8 cellular contexts compared by ENCODE assay signal in the genomic region with DNA sequence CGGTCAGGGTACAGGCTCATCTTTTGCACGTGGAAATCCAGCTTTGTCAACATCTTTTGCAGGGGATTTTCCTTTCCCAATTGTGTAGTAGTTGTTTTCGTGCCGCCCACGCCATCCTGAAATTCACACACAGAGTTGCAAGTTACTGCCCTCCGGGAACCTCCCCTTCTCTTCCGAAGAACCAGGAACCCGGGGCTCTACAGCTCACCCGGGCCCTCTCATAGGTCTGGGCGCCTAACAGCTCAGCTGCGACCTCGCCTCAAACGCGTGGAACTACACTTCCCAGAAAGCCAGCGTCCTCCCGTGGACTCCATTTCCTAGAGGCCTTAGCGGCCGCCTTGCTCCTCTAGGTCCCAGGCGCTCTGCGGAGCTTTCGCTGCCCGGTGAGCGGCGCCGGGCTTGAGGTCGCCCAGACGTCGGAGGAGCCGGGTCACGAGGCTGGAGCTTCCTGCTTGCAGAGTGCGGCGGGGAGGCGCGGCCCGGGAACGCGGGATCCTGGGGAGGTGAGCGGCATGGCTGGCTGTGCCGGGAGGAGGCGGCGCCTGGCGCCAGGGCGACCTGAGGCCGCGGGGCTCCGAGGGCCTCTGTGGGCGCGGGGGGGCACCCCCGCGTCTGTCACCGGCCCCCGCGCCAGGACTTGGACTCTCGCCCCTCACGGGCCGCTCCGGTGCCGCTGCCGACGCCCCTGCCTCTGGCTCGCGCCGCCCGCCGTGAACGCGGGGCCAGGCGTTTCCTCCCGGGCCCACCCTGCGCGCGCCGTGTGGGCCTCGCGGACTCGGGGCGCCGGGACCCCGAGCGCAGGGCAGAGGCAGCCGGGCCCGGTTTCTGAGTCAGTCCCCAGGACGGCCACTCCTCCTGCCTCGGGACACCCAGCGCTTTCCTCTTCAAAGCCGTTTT. TPM values are rescaled to one million over a fixed set of nuclear protein-coding genes. Genes with fewer than 3 reads are reported as not detected.
DNase-seq lines count a peak whose midpoint lies in the region; ATAC-seq and TF ChIP-seq lines count a peak whose summit lies in the region.

A gene (plus strand): TSS at position 329 of the 897 bp plus-strand sequence. CDS start 1,095 bp downstream, outside the sequence.

- intact Hi-C loops in activated naive CD4-positive, alpha-beta T cell treated with anti-CD3 and anti-CD28 coated beads for 36 hours (cut with micrococcal nuclease): loop anchor here (1.0 to 2.0 kb wide), 7 partner anchors 35 to 763 kb away; a partner anchor contains a TSS

- TF ChIP-seq EP300 in gastroesophageal sphincter (IDR thresholded peaks at IDR 0.05): no peak

- WGBS in gastroesophageal sphincter (ENCODE audit: low coverage in 1 of 2), 2 donors: 5 to 43% methylated on average over 1 to 10 of the region's 86 CpGs

- H3K27ac ChIP-seq in MM.1S (ENCODE audit: low read length) (no peak within 1 kb of the TSS), gastroesophageal sphincter (peak within 1 kb of the TSS; percentile 58 to 91 (median 89)), neutrophil (no peak within 1 kb of the TSS)

- peaks cover 21% of the 10 kb centered on the region for H3K4me1 Mint-ChIP-seq in activated naive CD4-positive, alpha-beta T cell treated with anti-CD3 and anti-CD28 coated beads for 36 hours (ENCODE audit: low read depth)

- no peaks in the 10 kb centered on the region for H3K36me3 ChIP-seq in MM.1S (replicated peaks; ENCODE audit: insufficient read depth, low read length)
- peaks cover 0 to 18% of the 10 kb centered on the region in 2 donors for H3K36me3 ChIP-seq in gastroesophageal sphincter
- H3K36me3 ChIP-seq in neutrophil: peaks cover 8% of the 10 kb centered on the region

- DNase-seq in GDM1 (lab: John Stamatoyannopoulos, UW): peak; percentile 92
- peak; percentile 88 for DNase-seq in HCEC 1CT
- peak; percentile 23 for DNase-seq in MM.1S
- DNase-seq in SK-MEL-5 (ENCODE audit: low read depth, low spot score): peak; percentile 88
- peak; percentile 91 for DNase-seq in activated naive CD4-positive, alpha-beta T cell treated with anti-CD3 and anti-CD28 coated beads for 36 hours

- CTCF ChIA-PET in activated naive CD4-positive, alpha-beta T cell treated with anti-CD3 and anti-CD28 coated beads for 36 hours (lab: Charles Lee): interaction anchor here (0.7 to 1.3 kb wide), 4 partner anchors 10 to 128 kb away, joined by 3 to 4 read pairs (median 3); no protein-coding TSS in a partner anchor

- H3K9ac ChIP-seq in MM.1S (ENCODE audit: low read length): no peak within 1 kb of the TSS

- peak within 1 kb of the TSS; percentile 89 for H3K4me3 Mint-ChIP-seq in activated naive CD4-positive, alpha-beta T cell treated with anti-CD3 and anti-CD28 coated beads for 36 hours

- H3K36me3 Mint-ChIP-seq in activated naive CD4-positive, alpha-beta T cell treated with anti-CD3 and anti-CD28 coated beads for 36 hours (ENCODE audit: low read depth): peaks cover 21% of the 10 kb centered on the region

- no peaks in the 10 kb centered on the region for H3K27me3 Mint-ChIP-seq in activated naive CD4-positive, alpha-beta T cell treated with anti-CD3 and anti-CD28 coated beads for 36 hours (ENCODE audit: low read depth)

- H4K20me1 ChIP-seq in MM.1S (ENCODE audit: insufficient read depth, low read length): no peaks in the 10 kb centered on the region

- no peaks in the 10 kb centered on the region for H3K9me2 ChIP-seq in MM.1S (replicated peaks; ENCODE audit: insufficient read depth, low read length)

- in situ Hi-C loops in SK-MEL-5 (cut with HindIII; ENCODE audit: low pct_unique_long_range_greater_than_20kb, low sequenced_read_pairs): no loop called here

- no peaks in the 10 kb centered on the region for H3K9me3 Mint-ChIP-seq in activated naive CD4-positive, alpha-beta T cell treated with anti-CD3 and anti-CD28 coated beads for 36 hours

- H3K4me1 ChIP-seq in MM.1S (ENCODE audit: low read length) (no peaks in the 10 kb centered on the region), gastroesophageal sphincter (peaks cover 4 to 35% (median 5%) of the 10 kb centered on the region in 3 donors), neutrophil (ENCODE audit: control insufficient read depth in 1 of 2, insufficient read depth in 1 of 2, low read depth in 1 of 2, low read length in 1 of 2) (peaks cover 4 to 6% of the 10 kb centered on the region in 2 experiments)

- H3K9me3 ChIP-seq in MM.1S (replicated peaks; ENCODE audit: insufficient read depth, low read length): no peaks in the 10 kb centered on the region
- no peaks in the 10 kb centered on the region for H3K9me3 ChIP-seq in gastroesophageal sphincter
- no peaks in the 10 kb centered on the region for H3K9me3 ChIP-seq in neutrophil

- no peaks in the 10 kb centered on the region for H3F3A ChIP-seq in MM.1S (ENCODE audit: insufficient read depth, low read length)

- ATAC-seq in gastroesophageal sphincter: peak; percentile 97

- TF ChIP-seq POLR2A in gastroesophageal sphincter (IDR thresholded peaks at IDR 0.05): peak; percentile 45 to 47

- peak within 1 kb of the TSS; percentile 30; the same call in 1 of the 2 replicates for H3K4me3 ChIP-seq in MM.1S (ENCODE audit: low read length)
- peak within 1 kb of the TSS; percentile 63 to 97 for H3K4me3 ChIP-seq in gastroesophageal sphincter
- H3K4me3 ChIP-seq in neutrophil (ENCODE audit: low read depth in 1 of 2, low read length in 1 of 2): peak within 1 kb of the TSS; percentile 60 to 61

- H3K27me3 ChIP-seq in MM.1S (replicated peaks; ENCODE audit: insufficient read depth, low read length) (no peaks in the 10 kb centered on the region), gastroesophageal sphincter (no peaks in the 10 kb centered on the region), neutrophil (peaks cover 14% of the 10 kb centered on the region)

- H3K79me2 ChIP-seq in MM.1S (ENCODE audit: low read length): no peaks in the 10 kb centered on the region

- H3K4me2 ChIP-seq in MM.1S (ENCODE audit: low read depth, low read length): peak within 1 kb of the TSS; percentile 37; the same call in 1 of the 2 replicates

- H2AFZ ChIP-seq in MM.1S (ENCODE audit: low read length): 0 out of 2 replicates have a peak within 1 kb of the TSS, but pooled peaks have one; percentile 14

- peak within 1 kb of the TSS; percentile 66 for H3K27ac Mint-ChIP-seq in activated naive CD4-positive, alpha-beta T cell treated with anti-CD3 and anti-CD28 coated beads for 36 hours

- no peak for TF ChIP-seq CTCF in MM.1S (IDR thresholded peaks at IDR 0.05; ENCODE audit: low read length)
- TF ChIP-seq CTCF in gastroesophageal sphincter (IDR thresholded peaks at IDR 0.05): peak in 1 of 4 experiments; percentile 38
- no peak for TF ChIP-seq CTCF in neutrophil (IDR thresholded peaks at IDR 0.05)
- TF ChIP-seq CTCF in subcutaneous adipose tissue (IDR thresholded peaks at IDR 0.05; ENCODE audit: low read depth): no peak

RNA-seq across cellular contexts. Expression of the gene that starts here (rescaled TPM):
- 5.9 and 6.7 TPM in 2 replicates for total RNA-seq in SK-MEL-5 (2014; rRNA removed; shearing (Covaris generic))
- 3.1 and 4.1 TPM in 2 replicates for polyA plus RNA-seq in SK-MEL-5 (2015; cell fraction: cytosol; rRNA removed)
- polyA plus RNA-seq in SK-MEL-5 (2015; cell fraction: nucleus; rRNA removed): 55.1 and 57.3 TPM in 2 replicates
- 1 to 10 TPM; 8.6 to 8.9 TPM for total RNA-seq in activated naive CD4-positive, alpha-beta T cell treated with anti-CD3 and anti-CD28 coated beads for 36 hours
- total RNA-seq in gastroesophageal sphincter (10 to 100 TPM; 12.4 to 21.0 (median 18.4) TPM), subcutaneous adipose tissue (10 to 100 TPM; 18.9 to 30.0 (median 20.2) TPM)

Comparison
In these comparisons a context has a peak if more than half of its experiments do, and no peak if none do; other contexts are left out.
1. DNase-seq: peak in every context shown above with its lines; median percentile 92 in GDM1; 91 in activated naive CD4-positive, alpha-beta T cell treated with anti-CD3 and anti-CD28 coated beads for 36 hours; 88 in HCEC 1CT; 88 in SK-MEL-5; 23 in MM.1S.
2. H3K27ac ChIP-seq: peak in gastroesophageal sphincter (4 of 4); none in MM.1S (single experiment) and neutrophil (single experiment).
3. H3K4me3 ChIP-seq: peak in every context shown above with its lines; median percentile 80 in gastroesophageal sphincter; 60 in neutrophil; 30 in MM.1S.